ENCODE assay signal across 10 cellular contexts in genomic region chr2:10753156-10753555, GRCh38. TPM values are rescaled to one million over a fixed set of nuclear protein-coding genes. Genes with fewer than 3 reads are reported as not detected.
"Had no signal": no experiment of that assay in that cellular context is flagged by ENCODE, and none has a peak within 500 bp of the region (broad histone marks: within the 10 kb centered on the region; RNA-seq: fewer than 3 reads in every experiment).

No MANE protein-coding gene starts in this region.

- H3K4me1 ChIP-seq: HAP-1 had no signal

- FAIRE-seq: H1, HepG2 had no signal

- DNase-seq: H7, HFFc6, KG1 had no signal

- H3K4me3 ChIP-seq: GM23338, HAP-1 had no signal

- H2AFZ ChIP-seq: GM23338 had no signal

- H3K9me3 ChIP-seq: HAP-1 had no signal

- H3K36me3 ChIP-seq: HAP-1 had no signal

- ATAC-seq: GM23338, HCT116, HepG2 had no signal

- H3K27ac ChIP-seq: HL-60 had no signal

- H3K4me2 ChIP-seq: GM23338 had no signal

RNA-seq across cellular contexts. Expression of gene ATP6V1C2, which starts 31.7 kb away (rescaled TPM):
- total RNA-seq: HFFc6, HT1080 had no signal
